Comparison of ENCODE assay signal across 21 cellular contexts in genomic region chr3:126442849-126443229, GRCh38. TPM values are rescaled to one million over a fixed set of nuclear protein-coding genes. Genes with fewer than 3 reads are reported as not detected.
DNase-seq lines count a peak whose midpoint lies in the region; ATAC-seq and TF ChIP-seq lines count a peak whose summit lies in the region.
"Had no signal": no experiment of that assay in that cellular context is flagged by ENCODE, and none has a peak within 500 bp of the region (broad histone marks: within the 10 kb centered on the region; RNA-seq: fewer than 3 reads in every experiment).

No MANE protein-coding gene starts in this region.

- no peak for ATAC-seq in activated CD8-positive, alpha-beta T cell treated with anti-CD3 and anti-CD28 coated beads for 36 hours
- ATAC-seq: HCT116 had no signal

- H3K9me3 Mint-ChIP-seq in CD14-positive monocyte (peaks cover 0 to 3% (median 0%) of the 10 kb centered on the region in 7 donors), nephron progenitor cell (no peaks in the 10 kb centered on the region)
- H3K9me3 Mint-ChIP-seq in activated CD8-positive, alpha-beta T cell treated with anti-CD3 and anti-CD28 coated beads for 36 hours, result no peaks in the 10 kb centered on the region
- H3K9me3 Mint-ChIP-seq: CD4-positive, alpha-beta memory T cell had no signal

- no peak overlapping the region for H3K4me3 ChIP-seq in LNCaP clone FGC (ENCODE audit: low read depth, low read length)
- no peak overlapping the region for H3K4me3 ChIP-seq in SK-N-SH (ENCODE audit: low read depth in 2 of 2, low read length in 1 of 2)

- no peaks in the 10 kb centered on the region for H3K9me2 ChIP-seq in SK-N-SH

- H3K9ac ChIP-seq in SK-N-SH, result no peak overlapping the region

- H3K27me3 Mint-ChIP-seq in CD14-positive monocyte (ENCODE audit: low read depth in 3 of 3) (peaks cover 0 to 2% (median 0%) of the 10 kb centered on the region in 3 donors), nephron progenitor cell (ENCODE audit: low read depth, poor library complexity) (peaks cover 4% of the 10 kb centered on the region)
- H3K27me3 Mint-ChIP-seq in activated CD8-positive, alpha-beta T cell treated with anti-CD3 and anti-CD28 coated beads for 36 hours, result no peaks in the 10 kb centered on the region
- H3K27me3 Mint-ChIP-seq: CD4-positive, alpha-beta memory T cell had no signal

- no peaks in the 10 kb centered on the region for H3F3A ChIP-seq in SK-N-SH (replicated peaks; ENCODE audit: insufficient read depth)

- TF ChIP-seq CTCF in CD14-positive monocyte (IDR thresholded peaks at IDR 0.05), result no peak
- TF ChIP-seq CTCF in LNCaP clone FGC (IDR thresholded peaks at IDR 0.05; ENCODE audit: control insufficient read depth, extremely low read depth, insufficient read depth), result no peak
- no peak for TF ChIP-seq CTCF in nephron progenitor cell (IDR thresholded peaks at IDR 0.05)
- no peak for TF ChIP-seq CTCF in SK-N-SH (IDR thresholded peaks at IDR 0.05)
- no peak for TF ChIP-seq CTCF in activated CD8-positive, alpha-beta T cell treated with anti-CD3 and anti-CD28 coated beads for 36 hours (IDR thresholded peaks at IDR 0.05)

- H3K4me1 Mint-ChIP-seq in CD14-positive monocyte, result peaks cover 5% of the 10 kb centered on the region
- peaks cover 6% of the 10 kb centered on the region for H3K4me1 Mint-ChIP-seq in nephron progenitor cell
- H3K4me1 Mint-ChIP-seq in activated CD8-positive, alpha-beta T cell treated with anti-CD3 and anti-CD28 coated beads for 36 hours (ENCODE audit: low read depth), result no peaks in the 10 kb centered on the region

- no peak overlapping the region for H2AFZ ChIP-seq in SK-N-SH (ENCODE audit: low read depth)

- H3K27me3 ChIP-seq in SK-N-SH (ENCODE audit: insufficient read depth), result no peaks in the 10 kb centered on the region
- H3K27me3 ChIP-seq: BE2C had no signal

- TF ChIP-seq RAD21 in SK-N-SH (IDR thresholded peaks at IDR 0.05; ENCODE audit: low read length), result no peak

- H3K9me3 ChIP-seq in SK-N-SH, result no peaks in the 10 kb centered on the region
- H3K9me3 ChIP-seq: BE2C had no signal

- CTCF ChIA-PET in SK-N-SH (lab: Yijun Ruan, JAX), result interaction anchor here (1.1 to 1.4 kb wide), 3 partner anchors 21 to 53 kb away, joined by 3 to 4 read pairs (median 3); no protein-coding TSS in a partner anchor
- CTCF ChIA-PET in activated CD8-positive, alpha-beta T cell treated with anti-CD3 and anti-CD28 coated beads for 36 hours (lab: Charles Lee), result no interaction called here

- no peaks in the 10 kb centered on the region for H3K79me2 ChIP-seq in SK-N-SH (ENCODE audit: insufficient read depth)

- WGBS in SK-N-SH (ENCODE audit: low lambda C conversion rate), result 100% methylated on average over 3 of the region's 3 CpGs

- intact Hi-C loops in CD14-positive monocyte (cut with micrococcal nuclease), result no loop called here
- intact Hi-C loops in activated CD8-positive, alpha-beta T cell treated with anti-CD3 and anti-CD28 coated beads for 36 hours (cut with micrococcal nuclease), result no loop called here

- DNase-seq in CD14-positive monocyte (ENCODE audit: low spot score), result no peak
- DNase-seq in LNCaP clone FGC (ENCODE audit: low read depth), result peak; percentile 7
- no peak for DNase-seq in nephron progenitor cell
- DNase-seq in stimulated activated CD8-positive, alpha-beta memory T cell treated with anti-CD3 and anti-CD28 coated beads, Interleukin-4, amount 100 ng/mL, for 48 hours, result peak; percentile 17
- no peak for DNase-seq in NCI-H345 treated with DMSO at 0.1 percent for 48 hours (lab: John Stamatoyannopoulos, UW; ENCODE audit: unreplicated experiment)
- DNase-seq in SK-N-SH, result no peak
- DNase-seq in activated CD8-positive, alpha-beta T cell treated with anti-CD3 and anti-CD28 coated beads for 36 hours, result no peak
- no peak for DNase-seq in middle frontal gyrus (ENCODE audit: extremely low spot score, low spot score)
- DNase-seq: BE2C; CD4-positive, alpha-beta memory T cell; GF-D8; Kasumi-1; MM.1S; NCI-H1092; NCI-H1436 treated with DMSO at 0.1 percent for 48 hours; NCI-H2081; NCI-H510A; NCI-H774; OCI-M1 had no signal

- no peak overlapping the region for H3K4me2 ChIP-seq in SK-N-SH

- peaks cover 0 to 19% of the 10 kb centered on the region in 2 experiments; a peak in 1 of 4 replicates for H3K4me1 ChIP-seq in SK-N-SH (ENCODE audit: control insufficient read depth in 1 of 2, insufficient read depth in 2 of 2, low read depth in 1 of 2, low read length in 1 of 2)
- H3K4me1 ChIP-seq: BE2C had no signal

- H3K4me3 Mint-ChIP-seq in CD14-positive monocyte (no peak overlapping the region), nephron progenitor cell (no peak overlapping the region)
- H3K4me3 Mint-ChIP-seq in activated CD8-positive, alpha-beta T cell treated with anti-CD3 and anti-CD28 coated beads for 36 hours, result no peak overlapping the region
- H3K4me3 Mint-ChIP-seq: CD4-positive, alpha-beta memory T cell had no signal

- TF ChIP-seq EP300 in SK-N-SH (IDR thresholded peaks at IDR 0.05; ENCODE audit: borderline replicate concordance in 1 of 2, low read depth in 1 of 2, low read length in 1 of 2), result no peak

- POLR2A ChIA-PET in SK-N-SH (lab: Yijun Ruan, JAX), result no interaction called here
- POLR2A ChIA-PET in activated CD8-positive, alpha-beta T cell treated with anti-CD3 and anti-CD28 coated beads for 36 hours (lab: Charles Lee), result interaction anchor here (1.3 kb wide), 1 partner anchor 14 kb away, joined by 3 read pairs; no protein-coding TSS in a partner anchor

- H3K36me3 Mint-ChIP-seq in CD14-positive monocyte (peaks cover 68 to 78% of the 10 kb centered on the region in 2 donors), nephron progenitor cell (ENCODE audit: low read depth) (peaks cover 9% of the 10 kb centered on the region)
- peaks cover 5% of the 10 kb centered on the region for H3K36me3 Mint-ChIP-seq in activated CD8-positive, alpha-beta T cell treated with anti-CD3 and anti-CD28 coated beads for 36 hours (ENCODE audit: low read depth)

- peaks cover 4 to 10% of the 10 kb centered on the region in 2 experiments for H3K36me3 ChIP-seq in SK-N-SH (replicated peaks in 1 of 2; ENCODE audit: control insufficient read depth in 1 of 2, insufficient read depth in 2 of 2, low read length in 1 of 2)
- H3K36me3 ChIP-seq: BE2C had no signal

- H4K20me1 ChIP-seq in SK-N-SH (ENCODE audit: insufficient read depth), result no peaks in the 10 kb centered on the region

- H3K27ac Mint-ChIP-seq in CD14-positive monocyte (peak overlapping the region in 4 of 7 donors; percentile 26 to 79 (median 70)), nephron progenitor cell (peak overlapping the region; percentile 41)
- no peak overlapping the region for H3K27ac Mint-ChIP-seq in activated CD8-positive, alpha-beta T cell treated with anti-CD3 and anti-CD28 coated beads for 36 hours

- no peak overlapping the region for H3K27ac ChIP-seq in SK-N-SH (ENCODE audit: low read depth in 2 of 2, low read length in 1 of 2)

TF ChIP-seq in SK-N-SH, 30 proteins besides CTCF, POLR2A, EP300 and RAD21 (continues in another document):
- TF ChIP-seq NFIC (IDR thresholded peaks at IDR 0.05; ENCODE audit: borderline replicate concordance) (no peak), SMC3 (IDR thresholded peaks at IDR 0.05; ENCODE audit: low read depth, low read length) (no peak), FOXJ3 (CRISPR knock-in tag; IDR thresholded peaks at IDR 0.05) (no peak), CHD2 (IDR thresholded peaks at IDR 0.05; ENCODE audit: low read length, partially characterized antibody) (no peak), USF1 (IDR thresholded peaks at IDR 0.05; ENCODE audit: borderline replicate concordance, low read depth) (no peak), GATA2 (CRISPR knock-in tag; IDR thresholded peaks at IDR 0.05) (no peak), EZH2phosphoT487 (IDR thresholded peaks at IDR 0.05; ENCODE audit: borderline replicate concordance, low read depth) (no peak), NRF1 (IDR thresholded peaks at IDR 0.05; ENCODE audit: low read depth, low read length) (no peak), RXRA (IDR thresholded peaks at IDR 0.05; ENCODE audit: borderline replicate concordance, low read depth) (no peak), SIN3A (IDR thresholded peaks at IDR 0.05; ENCODE audit: borderline replicate concordance, low read depth, low read length) (no peak), TAF1 (IDR thresholded peaks at IDR 0.05; ENCODE audit: borderline replicate concordance, low read depth, low read length) (no peak), MXI1 (IDR thresholded peaks at IDR 0.05; ENCODE audit: low read depth, low read length) (no peak), ZBTB33 (IDR thresholded peaks at IDR 0.05; ENCODE audit: borderline replicate concordance, low read depth) (no peak)

RNA-seq across cellular contexts. Expression of gene ZXDC, which starts 32.9 kb away (rescaled TPM):
- polyA plus RNA-seq in CD14-positive monocyte, result 1 to 10 TPM; 6.3 to 9.7 TPM
- 8.5 and 9.1 TPM in 2 replicates for polyA plus RNA-seq in SK-N-SH (2012; rRNA removed)
- polyA plus RNA-seq in SK-N-SH (2012; cell fraction: cytosol; rRNA removed), result 4.4 and 6.4 TPM in 2 replicates
- polyA plus RNA-seq in SK-N-SH (2012; cell fraction: nucleus; rRNA removed), result 25.7 and 27.7 TPM in 2 replicates
- total RNA-seq in activated CD8-positive, alpha-beta T cell treated with anti-CD3 and anti-CD28 coated beads for 36 hours, result 10 to 100 TPM; 27.8 to 29.8 TPM

RNA-seq across cellular contexts. Expression of gene CFAP100, which starts 48.1 kb away (rescaled TPM):
- polyA plus RNA-seq in CD14-positive monocyte (not detected), SK-N-SH (2012; rRNA removed) (not detected in 2 replicates)
- not detected in 2 replicates for polyA plus RNA-seq in SK-N-SH (2012; cell fraction: cytosol; rRNA removed)
- polyA plus RNA-seq in SK-N-SH (2012; cell fraction: nucleus; rRNA removed), result not detected in 2 replicates
- not detected for total RNA-seq in activated CD8-positive, alpha-beta T cell treated with anti-CD3 and anti-CD28 coated beads for 36 hours
- total RNA-seq: CD4-positive, alpha-beta memory T cell; Right ventricle myocardium superior had no signal
- polyA plus RNA-seq: CD4-positive, alpha-beta memory T cell had no signal

Comparison
In these comparisons a context has a peak if more than half of its experiments do, and no peak if none do; other contexts are left out.
1. DNase-seq: peak in LNCaP clone FGC (single experiment) and stimulated activated CD8-positive, alpha-beta memory T cell treated with anti-CD3 and anti-CD28 coated beads, Interleukin-4, amount 100 ng/mL, for 48 hours (single experiment); none in CD14-positive monocyte (single experiment), nephron progenitor cell (single experiment), NCI-H345 treated with DMSO at 0.1 percent for 48 hours (single experiment), SK-N-SH (single experiment), activated CD8-positive, alpha-beta T cell treated with anti-CD3 and anti-CD28 coated beads for 36 hours (single experiment) and middle frontal gyrus (single experiment).